ENCODE assay signal across 8 cellular contexts in the genomic region with DNA sequence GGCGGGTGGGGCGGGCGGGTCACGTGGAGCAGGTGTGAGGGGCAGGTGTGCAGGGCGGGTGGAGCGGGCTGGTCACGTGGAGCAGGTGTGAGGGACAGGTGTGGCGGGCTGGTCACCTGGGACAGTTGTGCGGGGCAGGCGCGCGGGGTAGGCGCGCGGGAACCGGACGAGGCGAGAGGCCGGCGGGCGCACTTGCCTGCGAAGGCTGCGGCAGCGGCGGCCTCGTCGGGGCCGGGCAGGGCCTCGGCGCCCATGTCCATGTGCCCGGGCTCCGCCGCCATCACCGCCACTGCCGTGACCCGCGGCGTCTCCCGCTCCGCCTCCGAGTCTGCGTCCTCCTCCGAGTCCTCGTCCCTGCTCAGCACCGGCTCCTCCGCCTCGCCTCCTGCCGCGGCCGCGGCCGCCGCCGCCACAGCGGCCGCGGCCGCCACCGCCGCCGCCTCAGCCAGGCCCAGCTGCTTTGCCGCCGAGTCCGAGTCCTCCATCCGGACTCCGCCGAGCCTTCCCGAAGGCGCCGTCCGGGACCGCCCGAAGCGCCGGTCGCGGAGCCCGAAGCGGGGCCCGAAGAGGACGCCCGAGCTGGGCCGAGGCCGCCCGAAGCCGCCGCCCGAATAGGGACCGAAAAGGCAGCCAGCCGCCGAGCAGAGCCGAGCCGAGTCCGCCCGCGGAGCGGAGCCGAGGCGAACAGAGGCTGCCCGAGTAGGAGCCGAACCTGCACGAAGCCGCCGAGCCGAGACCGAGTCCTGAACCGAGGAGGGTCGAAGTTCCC. TPM values are rescaled to one million over a fixed set of nuclear protein-coding genes. Genes with fewer than 3 reads are reported as not detected.
DNase-seq lines count a peak whose midpoint lies in the region; FAIRE-seq and TF ChIP-seq lines count a peak whose summit lies in the region.

A gene with protein sequence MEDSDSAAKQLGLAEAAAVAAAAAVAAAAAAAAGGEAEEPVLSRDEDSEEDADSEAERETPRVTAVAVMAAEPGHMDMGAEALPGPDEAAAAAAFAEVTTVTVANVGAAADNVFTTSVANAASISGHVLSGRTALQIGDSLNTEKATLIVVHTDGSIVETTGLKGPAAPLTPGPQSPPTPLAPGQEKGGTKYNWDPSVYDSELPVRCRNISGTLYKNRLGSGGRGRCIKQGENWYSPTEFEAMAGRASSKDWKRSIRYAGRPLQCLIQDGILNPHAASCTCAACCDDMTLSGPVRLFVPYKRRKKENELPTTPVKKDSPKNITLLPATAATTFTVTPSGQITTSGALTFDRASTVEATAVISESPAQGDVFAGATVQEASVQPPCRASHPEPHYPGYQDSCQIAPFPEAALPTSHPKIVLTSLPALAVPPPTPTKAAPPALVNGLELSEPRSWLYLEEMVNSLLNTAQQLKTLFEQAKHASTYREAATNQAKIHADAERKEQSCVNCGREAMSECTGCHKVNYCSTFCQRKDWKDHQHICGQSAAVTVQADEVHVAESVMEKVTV (minus strand): TSS at position 660 of the 769 bp plus-strand sequence. CDS start 175 bp downstream, at position 485.

- H3K4me3 ChIP-seq in Loucy (ENCODE audit: low read length, poor library complexity, severe bottlenecking) (peak within 1 kb of the TSS; percentile 94), fibroblast of the aortic adventitia (ENCODE audit: low read depth, low read length) (peak within 1 kb of the TSS; percentile 80)

- H3K9ac ChIP-seq in Loucy (ENCODE audit: low read depth, low read length, poor library complexity, severe bottlenecking): peak within 1 kb of the TSS; percentile 98

- peak; percentile 33; the same call in 1 of the 2 replicates for TF ChIP-seq POLR2A in H54 (IDR thresholded peaks at IDR 0.05; ENCODE audit: low read depth, low read length)

- no peaks in the 10 kb centered on the region for H3K27me3 ChIP-seq in Loucy (ENCODE audit: insufficient read depth, low read length, poor library complexity, severe bottlenecking)

- peak within 1 kb of the TSS; percentile 97 for H2AFZ ChIP-seq in Loucy (ENCODE audit: low read length)

- H3K36me3 ChIP-seq in Loucy (ENCODE audit: insufficient read depth, low read length): no peaks in the 10 kb centered on the region

- peak within 1 kb of the TSS; percentile 98 to 99 (median 99) for H3K27ac Mint-ChIP-seq in nephron
- peak within 1 kb of the TSS; percentile 94 for H3K27ac Mint-ChIP-seq in stimulated activated naive CD8-positive, alpha-beta T cell treated with anti-CD3 and anti-CD28 coated beads, Interleukin-15, Interleukin-2, amounts not matched to agents 100 ng/mL and 50 ng/mL, for 24 hours

- H4K20me1 ChIP-seq in Loucy (ENCODE audit: insufficient read depth, low read length, poor library complexity, severe bottlenecking): peaks cover 22% of the 10 kb centered on the region

- H3K79me2 ChIP-seq in Loucy (ENCODE audit: insufficient read depth, low read length): peaks cover 67% of the 10 kb centered on the region

- no peaks in the 10 kb centered on the region for H3K9me2 ChIP-seq in Loucy (replicated peaks; ENCODE audit: low read depth, low read length)

- H3K27me3 Mint-ChIP-seq in nephron (ENCODE audit: low read depth): peaks cover 5% of the 10 kb centered on the region
- H3K27me3 Mint-ChIP-seq in stimulated activated naive CD8-positive, alpha-beta T cell treated with anti-CD3 and anti-CD28 coated beads, Interleukin-15, Interleukin-2, amounts not matched to agents 100 ng/mL and 50 ng/mL, for 24 hours: no peaks in the 10 kb centered on the region

- H3K4me3 Mint-ChIP-seq in nephron: peak within 1 kb of the TSS; percentile 90 to 91 (median 91)
- peak within 1 kb of the TSS; percentile 90 for H3K4me3 Mint-ChIP-seq in stimulated activated naive CD8-positive, alpha-beta T cell treated with anti-CD3 and anti-CD28 coated beads, Interleukin-15, Interleukin-2, amounts not matched to agents 100 ng/mL and 50 ng/mL, for 24 hours

- peaks cover 8% of the 10 kb centered on the region; the same call in 1 of the 2 replicates for H3F3A ChIP-seq in Loucy (ENCODE audit: low read depth)

- no peaks in the 10 kb centered on the region for H3K9me3 Mint-ChIP-seq in nephron
- no peaks in the 10 kb centered on the region for H3K9me3 Mint-ChIP-seq in stimulated activated naive CD8-positive, alpha-beta T cell treated with anti-CD3 and anti-CD28 coated beads, Interleukin-15, Interleukin-2, amounts not matched to agents 100 ng/mL and 50 ng/mL, for 24 hours

- TF ChIP-seq CTCF in Loucy (conservative IDR thresholded peaks at IDR 0.05; ENCODE audit: low read length) (no peak), fibroblast of the aortic adventitia (IDR thresholded peaks at IDR 0.05; ENCODE audit: insufficient read depth, low read length) (no peak), nephron (IDR thresholded peaks at IDR 0.05; ENCODE audit: unreplicated experiment in 3 of 3) (no peak)

- peak; percentile 99 for DNase-seq in ELF-1 (ENCODE audit: low read depth, low spot score)
- peak; percentile 73 for DNase-seq in H54 (ENCODE audit: insufficient read length, low spot score)
- peak; percentile 61 to 64 for DNase-seq in SHP77 (lab: John Stamatoyannopoulos, UW)
- DNase-seq in activated effector memory CD4-positive, alpha-beta T cell treated with anti-CD3 and anti-CD28 coated beads, Interleukin-2, amount 50 U/mL, for 16 hours: peak; percentile 100
- DNase-seq in fibroblast of the aortic adventitia (ENCODE audit: low read depth): peak; percentile 97

- H3K36me3 Mint-ChIP-seq in nephron (ENCODE audit: low read depth): peaks cover 11% of the 10 kb centered on the region
- H3K36me3 Mint-ChIP-seq in stimulated activated naive CD8-positive, alpha-beta T cell treated with anti-CD3 and anti-CD28 coated beads, Interleukin-15, Interleukin-2, amounts not matched to agents 100 ng/mL and 50 ng/mL, for 24 hours (ENCODE audit: low read depth): peaks cover 15% of the 10 kb centered on the region

- H3K4me2 ChIP-seq in Loucy (ENCODE audit: low read depth, low read length, poor library complexity, severe bottlenecking): peak within 1 kb of the TSS; percentile 98

- peaks cover 49% of the 10 kb centered on the region for H3K4me1 Mint-ChIP-seq in nephron
- peaks cover 52% of the 10 kb centered on the region for H3K4me1 Mint-ChIP-seq in stimulated activated naive CD8-positive, alpha-beta T cell treated with anti-CD3 and anti-CD28 coated beads, Interleukin-15, Interleukin-2, amounts not matched to agents 100 ng/mL and 50 ng/mL, for 24 hours (ENCODE audit: low read depth)

- FAIRE-seq in H54 (lab: Jason Lieb, UNC): peak; percentile 15

- H3K9me3 ChIP-seq in Loucy (ENCODE audit: insufficient read depth, low read depth, low read length): no peaks in the 10 kb centered on the region

- peaks cover 62% of the 10 kb centered on the region for H3K4me1 ChIP-seq in Loucy (ENCODE audit: insufficient read depth, low read length, poor library complexity, severe bottlenecking)

RNA-seq across cellular contexts. Expression of the gene that starts here (rescaled TPM):
- total RNA-seq in fibroblast of the aortic adventitia (ENCODE audit: low replicate concordance): 26.7 and 40.0 TPM in 2 replicates

Comparison
In these comparisons a context has a peak if more than half of its experiments do, and no peak if none do; other contexts are left out.
1. Peak in every context shown above with its lines: DNase-seq and H3K4me3 ChIP-seq.